Comparison of ENCODE assay signal across 16 cellular contexts in the genomic region with DNA sequence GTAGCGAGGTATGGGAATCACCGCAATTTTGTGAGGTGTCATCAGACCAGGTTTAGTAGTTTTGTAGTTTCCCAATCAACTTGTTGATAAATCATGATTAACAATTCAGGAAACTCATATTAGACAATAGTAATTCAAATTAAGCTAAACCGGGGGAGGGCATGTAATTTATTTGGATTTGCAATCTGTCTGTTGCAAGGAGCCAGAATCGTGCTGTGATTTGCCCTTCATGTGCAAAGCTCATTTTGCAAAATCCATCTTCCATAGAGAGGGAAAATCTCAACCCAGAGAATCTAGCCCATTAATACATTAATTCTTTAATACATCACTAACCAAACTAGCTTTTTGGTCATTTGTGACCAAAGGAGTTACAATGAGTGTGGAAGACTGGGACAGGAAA.
DNase-seq lines count a peak whose midpoint lies in the region; ATAC-seq and FAIRE-seq lines count a peak whose summit lies in the region.
"Had no signal": no experiment of that assay in that cellular context is flagged by ENCODE, and none has a peak within 500 bp of the region (broad histone marks: within the 10 kb centered on the region; RNA-seq: fewer than 3 reads in every experiment).

No MANE protein-coding gene starts in this region.

- H3K27me3 ChIP-seq in endocrine pancreas (ENCODE audit: control insufficient read depth, insufficient read depth, low read length) (no peaks in the 10 kb centered on the region), MG63 (no peaks in the 10 kb centered on the region)
- H3K27me3 ChIP-seq: BLaER1 had no signal

- H3K4me1 ChIP-seq in endocrine pancreas (ENCODE audit: control insufficient read depth, insufficient read depth, low read length), result no peaks in the 10 kb centered on the region
- H3K4me1 ChIP-seq: BLaER1, Caco-2 had no signal

- peak overlapping the region; percentile 47 for H3K4me3 ChIP-seq in endocrine pancreas (ENCODE audit: control insufficient read depth, insufficient read depth, low read length)
- no peak overlapping the region for H3K4me3 ChIP-seq in MG63
- H3K4me3 ChIP-seq: BLaER1, GM23248 had no signal

- peak; percentile 13 for DNase-seq in DMS 273 (lab: John Stamatoyannopoulos, UW; ENCODE audit: unreplicated experiment)
- DNase-seq in DMS 273 treated with DMSO at 0.1 percent for 48 hours (lab: John Stamatoyannopoulos, UW), result no peak
- peak; percentile 93 for DNase-seq in cerebellar cortex (ENCODE audit: low spot score)
- no peak for DNase-seq in MG63
- no peak for DNase-seq in frontal cortex (ENCODE audit: low spot score in 2 of 2)
- DNase-seq: Caco-2; CD4-positive, CD25-positive, alpha-beta regulatory T cell; CD8-positive, alpha-beta T cell; DMS53; DMS79 treated with DMSO at 0.1 percent for 48 hours; GM23248; H9 had no signal

- H3K9me3 ChIP-seq in endocrine pancreas (ENCODE audit: control insufficient read depth, low read length), result no peaks in the 10 kb centered on the region
- no peaks in the 10 kb centered on the region for H3K9me3 ChIP-seq in MG63
- H3K9me3 ChIP-seq: BLaER1, Caco-2 had no signal

- ATAC-seq in GM21786 (IDR thresholded peaks at IDR 0.05; ENCODE audit: unreplicated experiment), result no peak
- ATAC-seq: CD8-positive, alpha-beta T cell had no signal

- H3K36me3 ChIP-seq in endocrine pancreas (ENCODE audit: control insufficient read depth, insufficient read depth, low read length) (no peaks in the 10 kb centered on the region), MG63 (no peaks in the 10 kb centered on the region)
- H3K36me3 ChIP-seq: BLaER1 had no signal

- FAIRE-seq in frontal cortex (lab: Jason Lieb, UNC), result no peak
- FAIRE-seq: GM12892 had no signal

- no peak overlapping the region for H3K9ac ChIP-seq in endocrine pancreas (ENCODE audit: control insufficient read depth, insufficient read depth, low read length)
- H3K9ac ChIP-seq: BLaER1, GM23248 had no signal

Comparison
In these comparisons a context has a peak if more than half of its experiments do, and no peak if none do; other contexts are left out.
1. DNase-seq: peak in DMS 273 (single experiment) and cerebellar cortex (single experiment); none in DMS 273 treated with DMSO at 0.1 percent for 48 hours (single experiment), MG63 (single experiment) and frontal cortex (0 of 2).